Comparison of ENCODE assay signal across 1 cellular context in genomic region chr9:91361294-91362201, GRCh38.
TF ChIP-seq lines count a peak whose summit lies in the region.

TSS of gene AUH (minus strand) at chr9:91361918. CDS start at chr9:91361889, 29 bp downstream.

TF ChIP-seq in K562, 482 proteins besides CTCF, POLR2A, EP300 and RAD21 (continued from another document):
- TF ChIP-seq FOXM1 (IDR thresholded peaks at IDR 0.05; ENCODE audit: low read depth) (no peak), FOXM1 (CRISPR knock-in tag; IDR thresholded peaks at IDR 0.05; ENCODE audit: low read depth) (peak; percentile 61; the same call in 1 of the 2 replicates), POU5F1 (IDR thresholded peaks at IDR 0.05; ENCODE audit: borderline replicate concordance, low read depth, low read length, partially characterized antibody) (no peak), BRF2 (IDR thresholded peaks at IDR 0.05; ENCODE audit: borderline replicate concordance, insufficient read depth, insufficient read length) (no peak), ZNF212 (CRISPR knock-in tag; IDR thresholded peaks at IDR 0.05) (no peak), DDX20 (tag; IDR thresholded peaks at IDR 0.05; ENCODE audit: low read depth) (no peak), FOXA3 (CRISPR knock-in tag; conservative IDR thresholded peaks at IDR 0.05 in 1 of 2, IDR thresholded peaks at IDR 0.05 in 1 of 2) (0 out of 4 replicates have a peak, but pooled peaks of 1 of the 2 experiments have one; percentile 51), MEIS2 (IDR thresholded peaks at IDR 0.05; ENCODE audit: partially characterized antibody) (peak; percentile 83), MYNN (IDR thresholded peaks at IDR 0.05) (no peak), MYNN (CRISPR knock-in tag; IDR thresholded peaks at IDR 0.05) (no peak), NFIX (CRISPR knock-in tag; IDR thresholded peaks at IDR 0.05; ENCODE audit: low read depth) (no peak)
TF ChIP-seq in K562: peak in this region for 92.
